In genomic region chr2:67845557-67846114, GRCh38 we compare ENCODE assay signal across 8 cellular contexts.
DNase-seq lines count a peak whose midpoint lies in the region; TF ChIP-seq lines count a peak whose summit lies in the region.

No MANE protein-coding gene starts in this region.

- H3K27ac ChIP-seq in muscle layer of colon (ENCODE audit: low read depth, low read length): peak overlapping the region; percentile 51

- peaks cover 50% of the 10 kb centered on the region for H3K4me1 Mint-ChIP-seq in type B pancreatic cell (ENCODE audit: unreplicated experiment)

- H3K9me3 ChIP-seq in adipocyte (ENCODE audit: control insufficient read depth, low read length) (no peaks in the 10 kb centered on the region), muscle layer of colon (ENCODE audit: low read length) (no peaks in the 10 kb centered on the region)

- TF ChIP-seq CTCF in type B pancreatic cell (conservative IDR thresholded peaks at IDR 0.05): no peak

- H3K4me1 ChIP-seq in adipocyte (ENCODE audit: control insufficient read depth, insufficient read depth, low read length): peaks cover 5% of the 10 kb centered on the region
- peaks cover 15% of the 10 kb centered on the region for H3K4me1 ChIP-seq in muscle layer of colon (ENCODE audit: insufficient read depth, low read length)

- H3K27ac Mint-ChIP-seq in type B pancreatic cell: peak overlapping the region; percentile 82

- H3K9ac ChIP-seq in adipocyte (ENCODE audit: low read length) (peak overlapping the region; percentile 54), muscle layer of colon (ENCODE audit: low read length) (no peak overlapping the region)

- peaks cover 3% of the 10 kb centered on the region for H3K27me3 Mint-ChIP-seq in type B pancreatic cell

- H3K4me3 ChIP-seq in adipocyte (ENCODE audit: low read length) (peak overlapping the region; percentile 72), muscle layer of colon (ENCODE audit: low read depth in 1 of 2, low read length in 2 of 2) (peak overlapping the region in 1 of 2 donors; percentile 39)

- H3K36me3 ChIP-seq in adipocyte (ENCODE audit: control insufficient read depth, insufficient read depth, low read length, severe bottlenecking) (no peaks in the 10 kb centered on the region), muscle layer of colon (ENCODE audit: insufficient read depth, low read length) (no peaks in the 10 kb centered on the region)

- no peaks in the 10 kb centered on the region for H3K36me3 Mint-ChIP-seq in type B pancreatic cell

- no peaks in the 10 kb centered on the region for H3K27me3 ChIP-seq in adipocyte (replicated peaks; ENCODE audit: control insufficient read depth, insufficient read depth, low read length)
- H3K27me3 ChIP-seq in muscle layer of colon (ENCODE audit: control insufficient read depth in 1 of 2, insufficient read depth in 2 of 2, low read length in 2 of 2): no peaks in the 10 kb centered on the region

- peak overlapping the region; percentile 81 for H3K4me3 Mint-ChIP-seq in type B pancreatic cell

- no peaks in the 10 kb centered on the region for H3K9me3 Mint-ChIP-seq in type B pancreatic cell

- DNase-seq in NCI-H510A treated with DMSO at 0.1 percent for 48 hours (lab: John Stamatoyannopoulos, UW) (peak; percentile 37), NCI-H510A (lab: John Stamatoyannopoulos, UW) (no peak), adipocyte (ENCODE audit: low read depth) (no peak), type B pancreatic cell (ENCODE audit: extremely low spot score, unreplicated experiment) (no peak), SKM-1 treated with dmso at 0.1 percent for 144 hours (lab: John Stamatoyannopoulos, UW; ENCODE audit: unreplicated experiment) (no peak), foreskin melanocyte (no peak), GF-D8 (lab: John Stamatoyannopoulos, UW) (no peak)
